In genomic region chr18:79685281-79685680, GRCh38 we compare ENCODE assay signal across 2 cellular contexts.
TF ChIP-seq lines count a peak whose summit lies in the region.

No MANE protein-coding gene starts in this region.

TF ChIP-seq in SK-N-SH, 30 proteins besides CTCF, POLR2A, EP300 and RAD21 (continued from another document):
- TF ChIP-seq JUND (IDR thresholded peaks at IDR 0.05): no peak

TF ChIP-seq in SK-N-SH treated with all-trans-retinoic acid at 6 μM for 48 hours, 23 proteins besides CTCF, POLR2A, EP300 and RAD21 (continued from another document):
- no peak for TF ChIP-seq CSDC2 (CRISPR knock-in tag; IDR thresholded peaks at IDR 0.05)
- TF ChIP-seq, protein P1, sequence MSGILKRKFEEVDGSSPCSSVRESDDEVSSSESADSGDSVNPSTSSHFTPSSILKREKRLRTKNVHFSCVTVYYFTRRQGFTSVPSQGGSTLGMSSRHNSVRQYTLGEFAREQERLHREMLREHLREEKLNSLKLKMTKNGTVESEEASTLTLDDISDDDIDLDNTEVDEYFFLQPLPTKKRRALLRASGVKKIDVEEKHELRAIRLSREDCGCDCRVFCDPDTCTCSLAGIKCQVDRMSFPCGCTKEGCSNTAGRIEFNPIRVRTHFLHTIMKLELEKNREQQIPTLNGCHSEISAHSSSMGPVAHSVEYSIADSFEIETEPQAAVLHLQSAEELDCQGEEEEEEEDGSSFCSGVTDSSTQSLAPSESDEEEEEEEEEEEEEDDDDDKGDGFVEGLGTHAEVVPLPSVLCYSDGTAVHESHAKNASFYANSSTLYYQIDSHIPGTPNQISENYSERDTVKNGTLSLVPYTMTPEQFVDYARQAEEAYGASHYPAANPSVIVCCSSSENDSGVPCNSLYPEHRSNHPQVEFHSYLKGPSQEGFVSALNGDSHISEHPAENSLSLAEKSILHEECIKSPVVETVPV (CRISPR knock-in tag; IDR thresholded peaks at IDR 0.05): no peak
TF ChIP-seq in SK-N-SH treated with all-trans-retinoic acid at 6 μM for 48 hours: peak in this region for 0.
